1 cellular context compared by ENCODE assay signal in the genomic region with DNA sequence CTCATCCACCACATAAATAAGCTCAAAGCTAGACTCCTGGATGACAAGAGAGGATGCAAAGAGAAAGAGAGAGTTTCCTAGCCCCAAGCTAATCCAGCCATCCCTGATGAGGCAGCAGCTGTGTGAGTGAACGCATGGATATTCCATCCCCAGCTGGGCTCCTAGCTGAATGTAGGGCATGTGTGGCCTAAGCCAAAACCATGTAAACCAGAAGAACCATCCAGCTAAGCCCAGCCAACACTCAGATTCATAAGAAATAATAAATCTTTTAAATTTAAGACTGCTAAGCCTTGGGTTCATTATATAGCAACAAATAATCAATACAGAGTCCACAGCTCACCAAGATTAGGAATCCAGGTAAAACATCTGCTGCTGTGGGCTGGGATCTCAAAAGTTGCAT.
TF ChIP-seq lines count a peak whose summit lies in the region.

No MANE protein-coding gene starts in this region.

TF ChIP-seq in GM23338, 12 proteins besides CTCF, POLR2A, EP300 and RAD21 (continued from another document):
- TF ChIP-seq, protein P1, sequence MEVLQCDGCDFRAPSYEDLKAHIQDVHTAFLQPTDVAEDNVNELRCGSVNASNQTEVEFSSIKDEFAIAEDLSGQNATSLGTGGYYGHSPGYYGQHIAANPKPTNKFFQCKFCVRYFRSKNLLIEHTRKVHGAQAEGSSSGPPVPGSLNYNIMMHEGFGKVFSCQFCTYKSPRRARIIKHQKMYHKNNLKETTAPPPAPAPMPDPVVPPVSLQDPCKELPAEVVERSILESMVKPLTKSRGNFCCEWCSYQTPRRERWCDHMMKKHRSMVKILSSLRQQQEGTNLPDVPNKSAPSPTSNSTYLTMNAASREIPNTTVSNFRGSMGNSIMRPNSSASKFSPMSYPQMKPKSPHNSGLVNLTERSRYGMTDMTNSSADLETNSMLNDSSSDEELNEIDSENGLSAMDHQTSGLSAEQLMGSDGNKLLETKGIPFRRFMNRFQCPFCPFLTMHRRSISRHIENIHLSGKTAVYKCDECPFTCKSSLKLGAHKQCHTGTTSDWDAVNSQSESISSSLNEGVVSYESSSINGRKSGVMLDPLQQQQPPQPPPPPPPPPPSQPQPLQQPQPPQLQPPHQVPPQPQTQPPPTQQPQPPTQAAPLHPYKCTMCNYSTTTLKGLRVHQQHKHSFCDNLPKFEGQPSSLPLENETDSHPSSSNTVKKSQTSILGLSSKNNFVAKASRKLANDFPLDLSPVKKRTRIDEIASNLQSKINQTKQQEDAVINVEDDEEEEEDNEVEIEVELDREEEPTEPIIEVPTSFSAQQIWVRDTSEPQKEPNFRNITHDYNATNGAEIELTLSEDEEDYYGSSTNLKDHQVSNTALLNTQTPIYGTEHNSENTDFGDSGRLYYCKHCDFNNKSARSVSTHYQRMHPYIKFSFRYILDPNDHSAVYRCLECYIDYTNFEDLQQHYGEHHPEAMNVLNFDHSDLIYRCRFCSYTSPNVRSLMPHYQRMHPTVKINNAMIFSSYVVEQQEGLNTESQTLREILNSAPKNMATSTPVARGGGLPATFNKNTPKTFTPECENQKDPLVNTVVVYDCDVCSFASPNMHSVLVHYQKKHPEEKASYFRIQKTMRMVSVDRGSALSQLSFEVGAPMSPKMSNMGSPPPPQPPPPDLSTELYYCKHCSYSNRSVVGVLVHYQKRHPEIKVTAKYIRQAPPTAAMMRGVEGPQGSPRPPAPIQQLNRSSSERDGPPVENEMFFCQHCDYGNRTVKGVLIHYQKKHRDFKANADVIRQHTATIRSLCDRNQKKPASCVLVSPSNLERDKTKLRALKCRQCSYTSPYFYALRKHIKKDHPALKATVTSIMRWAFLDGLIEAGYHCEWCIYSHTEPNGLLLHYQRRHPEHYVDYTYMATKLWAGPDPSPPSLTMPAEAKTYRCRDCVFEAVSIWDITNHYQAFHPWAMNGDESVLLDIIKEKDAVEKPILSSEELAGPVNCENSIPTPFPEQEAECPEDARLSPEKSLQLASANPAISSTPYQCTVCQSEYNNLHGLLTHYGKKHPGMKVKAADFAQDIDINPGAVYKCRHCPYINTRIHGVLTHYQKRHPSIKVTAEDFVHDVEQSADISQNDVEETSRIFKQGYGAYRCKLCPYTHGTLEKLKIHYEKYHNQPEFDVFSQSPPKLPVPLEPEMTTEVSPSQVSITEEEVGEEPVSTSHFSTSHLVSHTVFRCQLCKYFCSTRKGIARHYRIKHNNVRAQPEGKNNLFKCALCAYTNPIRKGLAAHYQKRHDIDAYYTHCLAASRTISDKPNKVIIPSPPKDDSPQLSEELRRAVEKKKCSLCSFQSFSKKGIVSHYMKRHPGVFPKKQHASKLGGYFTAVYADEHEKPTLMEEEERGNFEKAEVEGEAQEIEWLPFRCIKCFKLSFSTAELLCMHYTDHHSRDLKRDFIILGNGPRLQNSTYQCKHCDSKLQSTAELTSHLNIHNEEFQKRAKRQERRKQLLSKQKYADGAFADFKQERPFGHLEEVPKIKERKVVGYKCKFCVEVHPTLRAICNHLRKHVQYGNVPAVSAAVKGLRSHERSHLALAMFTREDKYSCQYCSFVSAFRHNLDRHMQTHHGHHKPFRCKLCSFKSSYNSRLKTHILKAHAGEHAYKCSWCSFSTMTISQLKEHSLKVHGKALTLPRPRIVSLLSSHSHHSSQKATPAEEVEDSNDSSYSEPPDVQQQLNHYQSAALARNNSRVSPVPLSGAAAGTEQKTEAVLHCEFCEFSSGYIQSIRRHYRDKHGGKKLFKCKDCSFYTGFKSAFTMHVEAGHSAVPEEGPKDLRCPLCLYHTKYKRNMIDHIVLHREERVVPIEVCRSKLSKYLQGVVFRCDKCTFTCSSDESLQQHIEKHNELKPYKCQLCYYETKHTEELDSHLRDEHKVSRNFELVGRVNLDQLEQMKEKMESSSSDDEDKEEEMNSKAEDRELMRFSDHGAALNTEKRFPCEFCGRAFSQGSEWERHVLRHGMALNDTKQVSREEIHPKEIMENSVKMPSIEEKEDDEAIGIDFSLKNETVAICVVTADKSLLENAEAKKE (CRISPR knock-in tag; IDR thresholded peaks at IDR 0.05), result no peak
- TF ChIP-seq EZH2 (IDR thresholded peaks at IDR 0.05; ENCODE audit: low read depth, unreplicated experiment) (no peak), STAT1 (IDR thresholded peaks at IDR 0.05; ENCODE audit: unreplicated experiment) (no peak), ZNF331 (CRISPR knock-in tag; IDR thresholded peaks at IDR 0.05; ENCODE audit: low read depth) (peak; percentile 70)
- TF ChIP-seq, protein P2, sequence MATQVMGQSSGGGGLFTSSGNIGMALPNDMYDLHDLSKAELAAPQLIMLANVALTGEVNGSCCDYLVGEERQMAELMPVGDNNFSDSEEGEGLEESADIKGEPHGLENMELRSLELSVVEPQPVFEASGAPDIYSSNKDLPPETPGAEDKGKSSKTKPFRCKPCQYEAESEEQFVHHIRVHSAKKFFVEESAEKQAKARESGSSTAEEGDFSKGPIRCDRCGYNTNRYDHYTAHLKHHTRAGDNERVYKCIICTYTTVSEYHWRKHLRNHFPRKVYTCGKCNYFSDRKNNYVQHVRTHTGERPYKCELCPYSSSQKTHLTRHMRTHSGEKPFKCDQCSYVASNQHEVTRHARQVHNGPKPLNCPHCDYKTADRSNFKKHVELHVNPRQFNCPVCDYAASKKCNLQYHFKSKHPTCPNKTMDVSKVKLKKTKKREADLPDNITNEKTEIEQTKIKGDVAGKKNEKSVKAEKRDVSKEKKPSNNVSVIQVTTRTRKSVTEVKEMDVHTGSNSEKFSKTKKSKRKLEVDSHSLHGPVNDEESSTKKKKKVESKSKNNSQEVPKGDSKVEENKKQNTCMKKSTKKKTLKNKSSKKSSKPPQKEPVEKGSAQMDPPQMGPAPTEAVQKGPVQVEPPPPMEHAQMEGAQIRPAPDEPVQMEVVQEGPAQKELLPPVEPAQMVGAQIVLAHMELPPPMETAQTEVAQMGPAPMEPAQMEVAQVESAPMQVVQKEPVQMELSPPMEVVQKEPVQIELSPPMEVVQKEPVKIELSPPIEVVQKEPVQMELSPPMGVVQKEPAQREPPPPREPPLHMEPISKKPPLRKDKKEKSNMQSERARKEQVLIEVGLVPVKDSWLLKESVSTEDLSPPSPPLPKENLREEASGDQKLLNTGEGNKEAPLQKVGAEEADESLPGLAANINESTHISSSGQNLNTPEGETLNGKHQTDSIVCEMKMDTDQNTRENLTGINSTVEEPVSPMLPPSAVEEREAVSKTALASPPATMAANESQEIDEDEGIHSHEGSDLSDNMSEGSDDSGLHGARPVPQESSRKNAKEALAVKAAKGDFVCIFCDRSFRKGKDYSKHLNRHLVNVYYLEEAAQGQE (IDR thresholded peaks at IDR 0.05; ENCODE audit: unreplicated experiment), result no peak
